In genomic region chr19:41318696-41319499, GRCh38 we compare ENCODE assay signal across 2 cellular contexts.
A peak's percentile ranks its signal among the peaks of the same experiment; 100 is the strongest.
TF ChIP-seq lines count a peak whose summit lies in the region.

No MANE protein-coding gene starts in this region.

TF ChIP-seq in PFSK-1, 5 proteins besides CTCF, POLR2A, EP300 and RAD21:
- TF ChIP-seq TAF1 (IDR thresholded peaks at IDR 0.05; ENCODE audit: borderline replicate concordance, insufficient read depth, low read length) (no peak), FOXP2 (optimal IDR thresholded peaks at IDR 0.05; ENCODE audit: borderline replicate concordance, extremely low read depth, extremely low read length, insufficient read depth) (no peak), SIN3A (IDR thresholded peaks at IDR 0.05; ENCODE audit: borderline replicate concordance, insufficient read depth, low read length) (no peak), POLR2AphosphoS5 (IDR thresholded peaks at IDR 0.05; ENCODE audit: low read depth, low read length) (peak; percentile 34; the same call in 1 of the 2 replicates)
- TF ChIP-seq, protein P1, sequence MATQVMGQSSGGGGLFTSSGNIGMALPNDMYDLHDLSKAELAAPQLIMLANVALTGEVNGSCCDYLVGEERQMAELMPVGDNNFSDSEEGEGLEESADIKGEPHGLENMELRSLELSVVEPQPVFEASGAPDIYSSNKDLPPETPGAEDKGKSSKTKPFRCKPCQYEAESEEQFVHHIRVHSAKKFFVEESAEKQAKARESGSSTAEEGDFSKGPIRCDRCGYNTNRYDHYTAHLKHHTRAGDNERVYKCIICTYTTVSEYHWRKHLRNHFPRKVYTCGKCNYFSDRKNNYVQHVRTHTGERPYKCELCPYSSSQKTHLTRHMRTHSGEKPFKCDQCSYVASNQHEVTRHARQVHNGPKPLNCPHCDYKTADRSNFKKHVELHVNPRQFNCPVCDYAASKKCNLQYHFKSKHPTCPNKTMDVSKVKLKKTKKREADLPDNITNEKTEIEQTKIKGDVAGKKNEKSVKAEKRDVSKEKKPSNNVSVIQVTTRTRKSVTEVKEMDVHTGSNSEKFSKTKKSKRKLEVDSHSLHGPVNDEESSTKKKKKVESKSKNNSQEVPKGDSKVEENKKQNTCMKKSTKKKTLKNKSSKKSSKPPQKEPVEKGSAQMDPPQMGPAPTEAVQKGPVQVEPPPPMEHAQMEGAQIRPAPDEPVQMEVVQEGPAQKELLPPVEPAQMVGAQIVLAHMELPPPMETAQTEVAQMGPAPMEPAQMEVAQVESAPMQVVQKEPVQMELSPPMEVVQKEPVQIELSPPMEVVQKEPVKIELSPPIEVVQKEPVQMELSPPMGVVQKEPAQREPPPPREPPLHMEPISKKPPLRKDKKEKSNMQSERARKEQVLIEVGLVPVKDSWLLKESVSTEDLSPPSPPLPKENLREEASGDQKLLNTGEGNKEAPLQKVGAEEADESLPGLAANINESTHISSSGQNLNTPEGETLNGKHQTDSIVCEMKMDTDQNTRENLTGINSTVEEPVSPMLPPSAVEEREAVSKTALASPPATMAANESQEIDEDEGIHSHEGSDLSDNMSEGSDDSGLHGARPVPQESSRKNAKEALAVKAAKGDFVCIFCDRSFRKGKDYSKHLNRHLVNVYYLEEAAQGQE (IDR thresholded peaks at IDR 0.05; ENCODE audit: insufficient read depth in 1 of 2, low read depth in 2 of 2, low read length in 2 of 2), result no peak
TF ChIP-seq in PFSK-1: peak in this region for 1.

TF ChIP-seq in K562, 482 proteins besides CTCF, POLR2A, EP300 and RAD21:
- TF ChIP-seq JUND (IDR thresholded peaks at IDR 0.05; ENCODE audit: borderline replicate concordance, low read depth, low read length) (no peak), JUND (tag; IDR thresholded peaks at IDR 0.05; ENCODE audit: borderline replicate concordance, low read depth, low read length) (no peak), POLR2AphosphoS5 (IDR thresholded peaks at IDR 0.05; ENCODE audit: control insufficient read depth, insufficient read depth, low read depth, low read length) (peak; percentile 1; the same call in 1 of the 2 replicates), ZNF140 (CRISPR knock-in tag; IDR thresholded peaks at IDR 0.05) (no peak), FOXK2 (conservative IDR thresholded peaks at IDR 0.05 in 1 of 2, IDR thresholded peaks at IDR 0.05 in 1 of 2; ENCODE audit: low read depth in 2 of 2) (no peak), KDM1A (IDR thresholded peaks at IDR 0.05) (peak in 1 of 2 experiments; percentile 54; a peak in 1 of 4 replicates), ILK (tag; IDR thresholded peaks at IDR 0.05; ENCODE audit: borderline replicate concordance, low read depth) (no peak)
- TF ChIP-seq, protein P2, sequence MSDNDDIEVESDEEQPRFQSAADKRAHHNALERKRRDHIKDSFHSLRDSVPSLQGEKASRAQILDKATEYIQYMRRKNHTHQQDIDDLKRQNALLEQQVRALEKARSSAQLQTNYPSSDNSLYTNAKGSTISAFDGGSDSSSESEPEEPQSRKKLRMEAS (CRISPR knock-in tag; IDR thresholded peaks at IDR 0.05), result no peak
TF ChIP-seq in K562: peak in this region for 2.
